Comparison of ENCODE assay signal across 8 cellular contexts in the genomic region with DNA sequence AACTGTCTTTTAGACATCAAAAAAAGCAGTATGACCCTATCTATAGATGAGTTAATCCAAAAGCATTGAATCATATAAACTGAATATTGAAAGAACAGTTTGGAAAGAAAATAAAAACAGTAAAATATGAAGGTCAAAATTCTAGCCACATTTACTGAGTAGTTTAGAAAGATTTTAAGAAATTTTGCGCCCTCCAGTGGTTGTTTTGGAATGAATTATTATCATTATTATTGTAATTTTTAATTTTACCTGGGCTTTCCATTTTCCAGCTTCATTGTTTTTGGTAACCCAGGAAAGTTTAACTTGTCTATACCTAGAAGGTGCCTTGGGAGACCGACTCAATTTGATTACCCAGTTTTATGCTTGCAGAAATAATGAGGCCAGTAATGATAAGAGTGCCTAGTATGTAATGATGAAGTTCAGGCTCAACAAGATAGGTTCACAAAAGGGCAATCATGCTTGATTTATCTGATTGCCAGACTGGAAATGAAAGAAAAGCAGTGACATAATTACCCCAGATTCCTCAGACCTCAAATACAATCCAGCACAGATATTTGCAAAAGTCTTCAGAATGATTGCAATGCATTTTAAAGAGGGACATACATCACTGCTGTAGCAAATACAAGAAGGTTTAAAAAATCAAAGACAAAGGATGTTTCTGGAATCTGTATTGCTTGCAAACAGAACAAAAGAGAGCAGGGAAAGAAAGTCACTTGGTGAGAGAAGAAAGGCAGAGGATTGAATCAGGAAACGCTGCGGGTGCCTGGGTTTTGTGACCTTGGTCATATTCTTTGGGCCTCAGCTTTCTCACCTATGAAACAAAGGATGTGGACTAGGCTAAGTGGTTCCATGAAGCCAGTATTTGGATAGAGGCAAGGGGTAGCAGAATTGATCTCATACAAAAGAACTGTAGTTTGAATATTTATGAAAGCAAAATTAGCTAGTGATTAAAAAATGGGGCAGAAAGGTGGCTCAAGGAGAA.
DNase-seq lines count a peak whose midpoint lies in the region; ATAC-seq, FAIRE-seq and TF ChIP-seq lines count a peak whose summit lies in the region.

No MANE protein-coding gene starts in this region.

- CTCF ChIA-PET in SK-N-SH (lab: Yijun Ruan, JAX) = interaction anchor here (0.5 to 4.7 kb wide), 31 partner anchors 7 to 1186 kb away, joined by 3 to 76 read pairs (median 4); a partner anchor contains a TSS

- no peak for TF ChIP-seq EP300 in SK-N-SH (IDR thresholded peaks at IDR 0.05; ENCODE audit: borderline replicate concordance in 1 of 2, low read depth in 1 of 2, low read length in 1 of 2)

- FAIRE-seq in keratinocyte (lab: Jason Lieb, UNC) = no peak

- no peaks in the 10 kb centered on the region for H3K9me3 ChIP-seq in HUES64 (ENCODE audit: insufficient read depth, low read depth, low read length)
- no peaks in the 10 kb centered on the region for H3K9me3 ChIP-seq in SK-N-SH
- no peaks in the 10 kb centered on the region for H3K9me3 ChIP-seq in keratinocyte (ENCODE audit: control insufficient read depth, low read depth, low read length)

- dilution Hi-C loops in keratinocyte (cut with MboI; ENCODE audit: extremely low pct_ligation_motif_present, low sequenced_read_pairs) = no loop called here

- ATAC-seq in HG03442 (IDR thresholded peaks at IDR 0.05; ENCODE audit: unreplicated experiment) (no peak), HG03196 (IDR thresholded peaks at IDR 0.05; ENCODE audit: unreplicated experiment) (no peak)

- peaks cover 19% of the 10 kb centered on the region for H3K4me1 ChIP-seq in HUES64 (ENCODE audit: insufficient read depth, low read length)
- H3K4me1 ChIP-seq in SK-N-SH (ENCODE audit: control insufficient read depth in 1 of 2, insufficient read depth in 2 of 2, low read depth in 1 of 2, low read length in 1 of 2) = peaks cover 4 to 14% of the 10 kb centered on the region in 2 experiments; a peak in 3 of 4 replicates
- H3K4me1 ChIP-seq in keratinocyte (ENCODE audit: control insufficient read depth, extremely low read depth, insufficient read depth, low read length) = no peaks in the 10 kb centered on the region

- peak; percentile 54 for TF ChIP-seq RAD21 in SK-N-SH (IDR thresholded peaks at IDR 0.05; ENCODE audit: low read length)

- no peak overlapping the region for H3K4me3 ChIP-seq in HUES64 (ENCODE audit: low read length)
- no peak overlapping the region; a peak in 1 of 4 replicates for H3K4me3 ChIP-seq in SK-N-SH (ENCODE audit: low read depth in 2 of 2, low read length in 1 of 2)
- H3K4me3 ChIP-seq in keratinocyte (ENCODE audit: control insufficient read depth in 2 of 3, extremely low read depth in 1 of 3, insufficient read depth in 2 of 3, low read depth in 1 of 3, low read length in 3 of 3) = no peak overlapping the region

- H3F3A ChIP-seq in SK-N-SH (replicated peaks; ENCODE audit: insufficient read depth) = no peaks in the 10 kb centered on the region

- no peaks in the 10 kb centered on the region for H3K27me3 ChIP-seq in HUES64 (ENCODE audit: insufficient read depth, low read length)
- H3K27me3 ChIP-seq in SK-N-SH (ENCODE audit: insufficient read depth) = no peaks in the 10 kb centered on the region
- H3K27me3 ChIP-seq in keratinocyte (ENCODE audit: control insufficient read depth, extremely low read depth, insufficient read depth, low read length) = no peaks in the 10 kb centered on the region

- POLR2A ChIA-PET in SK-N-SH (lab: Yijun Ruan, JAX) = interaction anchor here (0.6 to 2.8 kb wide), 6 partner anchors 83 to 243 kb away, joined by 3 to 36 read pairs (median 4); a partner anchor contains a TSS

- DNase-seq in SK-N-SH (no peak), keratinocyte (ENCODE audit: low read depth, low spot score) (no peak), substantia nigra (lab: John Stamatoyannopoulos, UW) (no peak), 8988T (no peak)

- TF ChIP-seq CTCF in C4-2B (conservative IDR thresholded peaks at IDR 0.05) (peak; percentile 58), SK-N-SH (IDR thresholded peaks at IDR 0.05) (peak; percentile 67), keratinocyte (optimal IDR thresholded peaks at IDR 0.05 in 1 of 3, IDR thresholded peaks at IDR 0.05 in 1 of 3, conservative IDR thresholded peaks at IDR 0.05 in 1 of 3; ENCODE audit: extremely low read depth in 1 of 3, insufficient read depth in 2 of 3, low read length in 3 of 3) (peak in 2 of 3 experiments; percentile 11 to 13)

- H3K9ac ChIP-seq in HUES64 (ENCODE audit: low read depth, low read length) = no peak overlapping the region
- H3K9ac ChIP-seq in SK-N-SH = no peak overlapping the region
- H3K9ac ChIP-seq in keratinocyte (ENCODE audit: control insufficient read depth, extremely low read depth, insufficient read depth, low read length) = no peak overlapping the region

- no peaks in the 10 kb centered on the region for H3K9me1 ChIP-seq in keratinocyte (ENCODE audit: control insufficient read depth, extremely low read depth, insufficient read depth, low read length)

- no peak overlapping the region for H3K4me2 ChIP-seq in SK-N-SH
- no peak overlapping the region for H3K4me2 ChIP-seq in keratinocyte (ENCODE audit: control insufficient read depth, extremely low read depth, insufficient read depth, low read depth, low read length)

- H3K36me3 ChIP-seq in HUES64 (ENCODE audit: insufficient read depth, low read length) (no peaks in the 10 kb centered on the region), SK-N-SH (replicated peaks in 1 of 2; ENCODE audit: control insufficient read depth in 1 of 2, insufficient read depth in 2 of 2, low read length in 1 of 2) (no peaks in the 10 kb centered on the region), keratinocyte (ENCODE audit: control insufficient read depth in 2 of 2, extremely low read depth in 1 of 2, insufficient read depth in 2 of 2, low read length in 2 of 2) (no peaks in the 10 kb centered on the region)

- WGBS in HUES64 = 49% methylated on average over 3 of the region's 4 CpGs
- WGBS in SK-N-SH (ENCODE audit: low lambda C conversion rate) = 50% methylated on average over 4 of the region's 4 CpGs

- no peak overlapping the region for H3K27ac ChIP-seq in C4-2B
- H3K27ac ChIP-seq in HUES64 (ENCODE audit: low read depth, low read length) = peak overlapping the region; percentile 38; the same call in 1 of the 2 replicates
- H3K27ac ChIP-seq in SK-N-SH (ENCODE audit: low read depth in 2 of 2, low read length in 1 of 2) = peak overlapping the region in 1 of 2 experiments; percentile 94; a peak in 2 of 4 replicates
- no peak overlapping the region for H3K27ac ChIP-seq in keratinocyte (ENCODE audit: control insufficient read depth, insufficient read depth, low read length)
- H3K27ac ChIP-seq in substantia nigra (ENCODE audit: low read depth, low read length, poor library complexity, severe bottlenecking) = no peak overlapping the region

- H2AFZ ChIP-seq in SK-N-SH (ENCODE audit: low read depth) = no peak overlapping the region
- no peak overlapping the region for H2AFZ ChIP-seq in keratinocyte (ENCODE audit: control insufficient read depth, low read length)

- no peaks in the 10 kb centered on the region for H3K9me2 ChIP-seq in SK-N-SH

- no peaks in the 10 kb centered on the region for H4K20me1 ChIP-seq in SK-N-SH (ENCODE audit: insufficient read depth)
- no peaks in the 10 kb centered on the region for H4K20me1 ChIP-seq in keratinocyte (ENCODE audit: control insufficient read depth, extremely low read depth, insufficient read depth, low read length)

- H3K79me2 ChIP-seq in SK-N-SH (ENCODE audit: insufficient read depth) (no peaks in the 10 kb centered on the region), keratinocyte (ENCODE audit: control insufficient read depth, insufficient read depth, low read length) (no peaks in the 10 kb centered on the region)

TF ChIP-seq in SK-N-SH, 30 proteins besides CTCF, POLR2A, EP300 and RAD21:
- TF ChIP-seq YY1 (IDR thresholded peaks at IDR 0.05; ENCODE audit: low read depth) (no peak), FOXM1 (IDR thresholded peaks at IDR 0.05; ENCODE audit: low read depth) (no peak), TAF1 (IDR thresholded peaks at IDR 0.05; ENCODE audit: borderline replicate concordance, low read depth, low read length) (no peak), RXRA (IDR thresholded peaks at IDR 0.05; ENCODE audit: borderline replicate concordance, low read depth) (no peak), FOXJ3 (CRISPR knock-in tag; IDR thresholded peaks at IDR 0.05) (no peak), RFX5 (IDR thresholded peaks at IDR 0.05; ENCODE audit: low read length) (no peak), RCOR1 (IDR thresholded peaks at IDR 0.05; ENCODE audit: low read length) (no peak), SMC3 (IDR thresholded peaks at IDR 0.05; ENCODE audit: low read depth, low read length) (no peak), GATA2 (CRISPR knock-in tag; IDR thresholded peaks at IDR 0.05) (no peak)
- TF ChIP-seq, protein P1, sequence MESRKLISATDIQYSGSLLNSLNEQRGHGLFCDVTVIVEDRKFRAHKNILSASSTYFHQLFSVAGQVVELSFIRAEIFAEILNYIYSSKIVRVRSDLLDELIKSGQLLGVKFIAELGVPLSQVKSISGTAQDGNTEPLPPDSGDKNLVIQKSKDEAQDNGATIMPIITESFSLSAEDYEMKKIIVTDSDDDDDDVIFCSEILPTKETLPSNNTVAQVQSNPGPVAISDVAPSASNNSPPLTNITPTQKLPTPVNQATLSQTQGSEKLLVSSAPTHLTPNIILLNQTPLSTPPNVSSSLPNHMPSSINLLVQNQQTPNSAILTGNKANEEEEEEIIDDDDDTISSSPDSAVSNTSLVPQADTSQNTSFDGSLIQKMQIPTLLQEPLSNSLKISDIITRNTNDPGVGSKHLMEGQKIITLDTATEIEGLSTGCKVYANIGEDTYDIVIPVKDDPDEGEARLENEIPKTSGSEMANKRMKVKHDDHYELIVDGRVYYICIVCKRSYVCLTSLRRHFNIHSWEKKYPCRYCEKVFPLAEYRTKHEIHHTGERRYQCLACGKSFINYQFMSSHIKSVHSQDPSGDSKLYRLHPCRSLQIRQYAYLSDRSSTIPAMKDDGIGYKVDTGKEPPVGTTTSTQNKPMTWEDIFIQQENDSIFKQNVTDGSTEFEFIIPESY (IDR thresholded peaks at IDR 0.05; ENCODE audit: borderline replicate concordance, low read depth) = no peak
- TF ChIP-seq, protein P2, sequence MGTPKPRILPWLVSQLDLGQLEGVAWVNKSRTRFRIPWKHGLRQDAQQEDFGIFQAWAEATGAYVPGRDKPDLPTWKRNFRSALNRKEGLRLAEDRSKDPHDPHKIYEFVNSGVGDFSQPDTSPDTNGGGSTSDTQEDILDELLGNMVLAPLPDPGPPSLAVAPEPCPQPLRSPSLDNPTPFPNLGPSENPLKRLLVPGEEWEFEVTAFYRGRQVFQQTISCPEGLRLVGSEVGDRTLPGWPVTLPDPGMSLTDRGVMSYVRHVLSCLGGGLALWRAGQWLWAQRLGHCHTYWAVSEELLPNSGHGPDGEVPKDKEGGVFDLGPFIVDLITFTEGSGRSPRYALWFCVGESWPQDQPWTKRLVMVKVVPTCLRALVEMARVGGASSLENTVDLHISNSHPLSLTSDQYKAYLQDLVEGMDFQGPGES (IDR thresholded peaks at IDR 0.05; ENCODE audit: low read depth, low read length) = no peak

Comparison
In these comparisons a context has a peak if more than half of its experiments do, and no peak if none do; other contexts are left out.
1. CTCF ChIP-seq: peak in every context shown above with its lines; median percentile 67 in SK-N-SH; 58 in C4-2B; 12 in keratinocyte.